Comparison of ENCODE assay signal across 16 cellular contexts in the genomic region with DNA sequence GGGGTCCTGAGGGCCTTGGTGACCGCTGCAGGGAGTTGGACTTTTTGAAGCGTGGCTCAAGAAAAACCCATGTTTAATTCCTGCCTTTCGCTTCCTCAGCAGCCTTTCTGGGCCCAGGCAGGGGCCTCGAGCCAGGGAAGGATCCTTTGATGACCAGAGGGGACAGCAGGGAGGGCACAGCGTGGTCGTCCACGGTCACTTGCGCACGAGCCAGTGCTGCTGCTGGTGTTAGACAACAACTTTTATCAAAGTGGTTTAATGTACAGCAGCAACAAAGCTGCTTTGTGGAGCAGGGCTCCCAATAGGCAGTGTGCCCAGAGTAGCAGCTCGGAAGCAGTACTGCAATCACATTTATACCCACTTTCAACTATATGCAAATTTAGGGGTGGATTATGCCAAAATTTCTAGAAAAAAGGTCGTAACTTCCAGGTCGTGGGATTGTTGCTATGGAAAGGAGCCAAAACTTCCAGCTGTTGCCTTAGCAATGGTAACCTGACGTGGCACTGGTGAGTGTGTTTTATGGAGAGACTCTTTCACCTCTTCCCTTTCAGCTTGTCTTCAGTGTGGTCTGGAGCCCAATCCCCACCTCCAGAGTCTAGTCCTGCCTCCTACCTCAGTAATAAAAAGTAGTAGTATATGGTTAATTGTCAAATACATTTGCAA. TPM values are rescaled to one million over a fixed set of nuclear protein-coding genes. Genes with fewer than 3 reads are reported as not detected.
DNase-seq lines count a peak whose midpoint lies in the region; ATAC-seq, FAIRE-seq and TF ChIP-seq lines count a peak whose summit lies in the region.
"Had no signal": no experiment of that assay in that cellular context is flagged by ENCODE, and none has a peak within 500 bp of the region (broad histone marks: within the 10 kb centered on the region; RNA-seq: fewer than 3 reads in every experiment).

No MANE protein-coding gene starts in this region.

- ATAC-seq in natural killer cell: no peak
- no peak for ATAC-seq in HG03469 (IDR thresholded peaks at IDR 0.05; ENCODE audit: unreplicated experiment)
- no peak for ATAC-seq in sciatic nerve
- no peak for ATAC-seq in GM19023 (IDR thresholded peaks at IDR 0.05; ENCODE audit: unreplicated experiment)
- ATAC-seq: SK-N-SH treated with all-trans-retinoic acid at 6 μM for 48 hours had no signal

- TF ChIP-seq CTCF in A673 (conservative IDR thresholded peaks at IDR 0.05; ENCODE audit: low read depth, low read length): no peak
- TF ChIP-seq CTCF in natural killer cell (IDR thresholded peaks at IDR 0.05): no peak

- intact Hi-C loops in A673 (cut with micrococcal nuclease; ENCODE audit: unreplicated experiment): no loop called here
- intact Hi-C loops in natural killer cell (cut with micrococcal nuclease): no loop called here
- intact Hi-C loops in sciatic nerve (cut with DNase I): loop anchor here (10.0 kb wide), 1 partner anchor 622 kb away; a partner anchor contains a TSS

- CTCF ChIA-PET in A673 (lab: Charles Lee): no interaction called here

- peak overlapping the region; percentile 66 for H3K4me3 Mint-ChIP-seq in natural killer cell
- H3K4me3 Mint-ChIP-seq: B cell had no signal

- H3K27me3 ChIP-seq in A673 (replicated peaks; ENCODE audit: insufficient read depth, low read depth, low read length, poor library complexity): no peaks in the 10 kb centered on the region
- H3K27me3 ChIP-seq: colonic mucosa had no signal

- no peaks in the 10 kb centered on the region for H3K4me1 ChIP-seq in A673 (ENCODE audit: insufficient read depth, low read length, poor library complexity, severe bottlenecking)
- H3K4me1 ChIP-seq: colonic mucosa had no signal

- peaks cover 76% of the 10 kb centered on the region in 2 donors for H3K4me1 Mint-ChIP-seq in natural killer cell
- H3K4me1 Mint-ChIP-seq: B cell had no signal

- H3K27ac ChIP-seq in A673 (ENCODE audit: low read depth, low read length, poor library complexity, severe bottlenecking): no peak overlapping the region
- H3K27ac ChIP-seq: colonic mucosa had no signal

- H3K36me3 Mint-ChIP-seq in natural killer cell: peaks cover 50% of the 10 kb centered on the region

- H3K4me3 ChIP-seq in A673 (ENCODE audit: low read depth, low read length, poor library complexity, severe bottlenecking): no peak overlapping the region
- H3K4me3 ChIP-seq: colonic mucosa had no signal

- no peaks in the 10 kb centered on the region for H3K27me3 Mint-ChIP-seq in natural killer cell (ENCODE audit: low read depth in 2 of 2)

- POLR2A ChIA-PET in A673 (lab: Charles Lee; ENCODE audit: low non-redundant PET): no interaction called here

- peak overlapping the region; percentile 67 to 92 for H3K27ac Mint-ChIP-seq in natural killer cell
- H3K27ac Mint-ChIP-seq: B cell had no signal

- BruUV-seq in A673 (replicated peaks; lab: Mats Ljungman, UMichigan): no TSS peak

- peak; percentile 13 for FAIRE-seq in GM12891 (lab: Jason Lieb, UNC)

- no peaks in the 10 kb centered on the region for H3K9me3 ChIP-seq in A673 (ENCODE audit: low read depth, low read length, poor library complexity, severe bottlenecking)
- H3K9me3 ChIP-seq: colonic mucosa had no signal

- no peaks in the 10 kb centered on the region for H3K36me3 ChIP-seq in A673 (ENCODE audit: insufficient read depth, low read length, poor library complexity, severe bottlenecking)
- H3K36me3 ChIP-seq: colonic mucosa had no signal

- DNase-seq in A673 (ENCODE audit: low spot score) (peak; percentile 7), GM12891 (ENCODE audit: insufficient read length, low spot score) (no peak), dermis microvascular lymphatic vessel endothelial cell (ENCODE audit: low read depth in 2 of 2) (peak; percentile 81 to 97), natural killer cell (no peak), NCI-H187 (lab: John Stamatoyannopoulos, UW) (no peak), sciatic nerve (ENCODE audit: low spot score) (no peak)
- DNase-seq: amniotic stem cell, colonic mucosa, mesenchymal stem cell, MM.1S, occipital lobe had no signal

- no peak for TF ChIP-seq POLR2A in GM12891 (IDR thresholded peaks at IDR 0.05; ENCODE audit: low read depth, low read length)

- peaks cover 3% of the 10 kb centered on the region in 2 donors for H3K9me3 Mint-ChIP-seq in natural killer cell

TF ChIP-seq in GM12891, 5 proteins besides CTCF, POLR2A, EP300 and RAD21:
- TF ChIP-seq POU2F2 (IDR thresholded peaks at IDR 0.05; ENCODE audit: low read depth, low read length) (no peak), POLR2AphosphoS5 (IDR thresholded peaks at IDR 0.05; ENCODE audit: low read depth, low read length) (no peak)

RNA-seq across cellular contexts. Expression of a gene that starts 6.1 kb away (rescaled TPM):
- total RNA-seq in A673 (2021): not detected in 2 replicates
- polyA plus RNA-seq in GM12891 (2012; ENCODE audit: low read depth, missing spikeins): 1.2 TPM
- total RNA-seq in dermis microvascular lymphatic vessel endothelial cell: 13.0 and 24.5 TPM in 2 replicates
- total RNA-seq in natural killer cell: 10 to 100 TPM; 11.1 to 23.9 (median 13.3) TPM
- 8.5 TPM for total RNA-seq in sciatic nerve
- total RNA-seq: HT-29 had no signal

RNA-seq across cellular contexts. Expression of a gene that starts 14.7 kb away (rescaled TPM):
- total RNA-seq in A673 (2021): 0.58 TPM in 1 of 2 replicates, not detected in the other
- 20.0 TPM for polyA plus RNA-seq in GM12891 (2012; ENCODE audit: low read depth, missing spikeins)
- 255 and 501 TPM in 2 replicates for total RNA-seq in dermis microvascular lymphatic vessel endothelial cell
- 10 to 100 TPM; 29.2 to 64.1 (median 35.3) TPM for total RNA-seq in natural killer cell
- 18.4 TPM for total RNA-seq in sciatic nerve
- total RNA-seq: HT-29 had no signal

RNA-seq across cellular contexts. Expression of a gene that starts 37.0 kb away (rescaled TPM):
- 4.3 TPM in 2 replicates for total RNA-seq in A673 (2021)
- polyA plus RNA-seq in GM12891 (2012; ENCODE audit: low read depth, missing spikeins): 25.9 TPM
- 34.0 and 37.3 TPM in 2 replicates for total RNA-seq in dermis microvascular lymphatic vessel endothelial cell
- 10 to 100 TPM; 47.5 to 77.5 (median 61.0) TPM for total RNA-seq in natural killer cell
- total RNA-seq in sciatic nerve: 11.7 TPM
- total RNA-seq: HT-29 had no signal

Comparison
In these comparisons a context has a peak if more than half of its experiments do, and no peak if none do; other contexts are left out.
1. DNase-seq: peak in A673 (single experiment) and dermis microvascular lymphatic vessel endothelial cell (2 of 2); none in GM12891 (single experiment), natural killer cell (single experiment), NCI-H187 (0 of 2) and sciatic nerve (single experiment).
2. RNA of a gene that starts 14.7 kb away (total RNA-seq): 255 to 501 TPM in dermis microvascular lymphatic vessel endothelial cell, 29.2 to 64.1 TPM in natural killer cell and 18.4 TPM in sciatic nerve (single experiment); 0.58 TPM in A673; every median in the first group is over 10 times any median in the second.